In genomic region chr18:49006641-49007136, GRCh38 we compare ENCODE assay signal across 17 cellular contexts. TPM values are rescaled to one million over a fixed set of nuclear protein-coding genes. Genes with fewer than 3 reads are reported as not detected.
DNase-seq lines count a peak whose midpoint lies in the region; ATAC-seq and TF ChIP-seq lines count a peak whose summit lies in the region.
"Had no signal": no experiment of that assay in that cellular context is flagged by ENCODE, and none has a peak within 500 bp of the region (broad histone marks: within the 10 kb centered on the region; RNA-seq: fewer than 3 reads in every experiment).

No MANE protein-coding gene starts in this region.

- intact Hi-C loops in PC-9 (cut with micrococcal nuclease; ENCODE audit: unreplicated experiment) (no loop called here), stomach (cut with DNase I; ENCODE audit: low total_unique reads) (no loop called here), lower lobe of right lung (cut with DNase I) (no loop called here)

- 67 to 80% (median 75%) methylated on average over 12 to 14 of the region's 14 CpGs for WGBS in stomach, 5 donors

- no peaks in the 10 kb centered on the region for H3K9me3 Mint-ChIP-seq in WTC11
- H3K9me3 Mint-ChIP-seq in nephron, result no peaks in the 10 kb centered on the region
- H3K9me3 Mint-ChIP-seq: activated naive CD4-positive, alpha-beta T cell treated with anti-CD3 and anti-CD28 coated beads, Interleukin-2, amount 50 U/mL, for 72 hours had no signal

- H3K4me3 ChIP-seq in PC-9 (no peak overlapping the region), stomach (no peak overlapping the region), lower lobe of right lung (no peak overlapping the region)
- H3K4me3 ChIP-seq: K562, SJSA1, vagina had no signal

- POLR2A ChIA-PET in WTC11 (lab: Charles Lee) (interaction anchor here (1.0 kb wide), 1 partner anchor 21 kb away, joined by 3 read pairs; no protein-coding TSS in a partner anchor), PC-9 (lab: Charles Lee; ENCODE audit: unreplicated experiment) (interaction anchor here (0.6 kb wide), 1 partner anchor 174 kb away, joined by 3 read pairs; no protein-coding TSS in a partner anchor)

- no peaks in the 10 kb centered on the region for H3K79me2 ChIP-seq in PC-9 (ENCODE audit: low read depth)
- H3K79me2 ChIP-seq: parathyroid adenoma had no signal

- H3K27ac ChIP-seq in PC-9 (no peak overlapping the region), stomach (no peak overlapping the region), lower lobe of right lung (no peak overlapping the region)
- H3K27ac ChIP-seq: parathyroid adenoma, SJSA1, vagina, VCaP had no signal

- H3F3A ChIP-seq in PC-9 (ENCODE audit: insufficient read depth, low read depth), result no peaks in the 10 kb centered on the region

- no peaks in the 10 kb centered on the region for H3K36me3 Mint-ChIP-seq in WTC11
- H3K36me3 Mint-ChIP-seq in nephron (ENCODE audit: low read depth), result no peaks in the 10 kb centered on the region
- H3K36me3 Mint-ChIP-seq: activated naive CD4-positive, alpha-beta T cell treated with anti-CD3 and anti-CD28 coated beads, Interleukin-2, amount 50 U/mL, for 72 hours had no signal

- H3K9me3 ChIP-seq in PC-9 (ENCODE audit: insufficient read depth, low read depth) (no peaks in the 10 kb centered on the region), stomach (no peaks in the 10 kb centered on the region), lower lobe of right lung (no peaks in the 10 kb centered on the region)
- H3K9me3 ChIP-seq: SJSA1, vagina had no signal

- no peaks in the 10 kb centered on the region for H3K27me3 ChIP-seq in PC-9 (ENCODE audit: insufficient read depth, low read depth)
- H3K27me3 ChIP-seq in stomach, result no peaks in the 10 kb centered on the region
- no peaks in the 10 kb centered on the region for H3K27me3 ChIP-seq in lower lobe of right lung (ENCODE audit: low read depth)
- H3K27me3 ChIP-seq: SJSA1, vagina had no signal

- no peak overlapping the region for H2AFZ ChIP-seq in PC-9
- H2AFZ ChIP-seq: parathyroid adenoma had no signal

- no peaks in the 10 kb centered on the region for H4K20me1 ChIP-seq in PC-9 (ENCODE audit: insufficient read depth)

- DNase-seq in DMS79 (lab: John Stamatoyannopoulos, UW) (peak; percentile 56), NCI-H1694 treated with DMSO at 0.1 percent for 48 hours (lab: John Stamatoyannopoulos, UW) (peak; percentile 56), WTC11 (ENCODE audit: low spot score) (no peak), PC-9 (no peak), stomach (no peak), lower lobe of right lung (no peak), RKO (ENCODE audit: low spot score) (no peak)
- DNase-seq: erythroblast; NCI-H510A treated with DMSO at 0.1 percent for 48 hours; stimulated activated CD4-positive, alpha-beta T cell treated with anti-CD3 and anti-CD28 coated beads, Interleukin-1b, Interleukin-23, amount 100 ng/mL, for 48 hours had no signal

- CTCF ChIA-PET in WTC11 (lab: Charles Lee) (no interaction called here), PC-9 (lab: Charles Lee) (interaction anchor here (0.6 to 0.7 kb wide), 2 partner anchors 8 to 120 kb away, joined by 3 to 8 read pairs; no protein-coding TSS in a partner anchor)

- ATAC-seq in WTC11 (peak; percentile 49), lower lobe of right lung (no peak)
- ATAC-seq: activated naive CD4-positive, alpha-beta T cell treated with anti-CD3 and anti-CD28 coated beads, Interleukin-2, amount 50 U/mL, for 72 hours; K562 had no signal

- H3K36me3 ChIP-seq in PC-9 (ENCODE audit: low read depth) (no peaks in the 10 kb centered on the region), stomach (no peaks in the 10 kb centered on the region), lower lobe of right lung (no peaks in the 10 kb centered on the region)
- H3K36me3 ChIP-seq: SJSA1, vagina had no signal

- no peak for TF ChIP-seq CTCF in WTC11 (IDR thresholded peaks at IDR 0.05)
- no peak for TF ChIP-seq CTCF in nephron (IDR thresholded peaks at IDR 0.05; ENCODE audit: unreplicated experiment in 3 of 3)
- no peak for TF ChIP-seq CTCF in PC-9 (conservative IDR thresholded peaks at IDR 0.05)
- TF ChIP-seq CTCF in stomach (IDR thresholded peaks at IDR 0.05), result no peak
- no peak for TF ChIP-seq CTCF in lower lobe of right lung (IDR thresholded peaks at IDR 0.05)

- TF ChIP-seq POLR2A in stomach (IDR thresholded peaks at IDR 0.05), result no peak

- H3K9me2 ChIP-seq in PC-9 (ENCODE audit: insufficient read depth), result no peaks in the 10 kb centered on the region

- TF ChIP-seq EP300 in stomach (IDR thresholded peaks at IDR 0.05), result no peak

- H3K4me2 ChIP-seq in PC-9, result no peak overlapping the region

- H3K4me3 Mint-ChIP-seq in WTC11, result no peak overlapping the region
- no peak overlapping the region for H3K4me3 Mint-ChIP-seq in nephron

- H3K4me1 ChIP-seq in PC-9 (replicated peaks; ENCODE audit: insufficient read depth), result no peaks in the 10 kb centered on the region
- no peaks in the 10 kb centered on the region for H3K4me1 ChIP-seq in stomach
- no peaks in the 10 kb centered on the region for H3K4me1 ChIP-seq in lower lobe of right lung
- H3K4me1 ChIP-seq: parathyroid adenoma, vagina had no signal

- H3K27ac Mint-ChIP-seq in WTC11 (no peak overlapping the region), nephron (peak overlapping the region; percentile 34 to 58 (median 42))
- H3K27ac Mint-ChIP-seq: activated naive CD4-positive, alpha-beta T cell treated with anti-CD3 and anti-CD28 coated beads, Interleukin-2, amount 50 U/mL, for 72 hours had no signal

- H3K27me3 Mint-ChIP-seq in WTC11 (ENCODE audit: low read depth), result peaks cover 4% of the 10 kb centered on the region; the same call in 1 of the 2 replicates
- peaks cover 10% of the 10 kb centered on the region for H3K27me3 Mint-ChIP-seq in nephron (ENCODE audit: low read depth)

- peaks cover 24% of the 10 kb centered on the region for H3K4me1 Mint-ChIP-seq in WTC11
- H3K4me1 Mint-ChIP-seq in nephron, result peaks cover 11% of the 10 kb centered on the region

- BruUV-seq in PC-9 (replicated peaks; lab: Mats Ljungman, UMichigan), result no TSS peak

TF ChIP-seq in WTC11, 78 proteins besides CTCF, POLR2A, EP300 and RAD21:
- TF ChIP-seq ZNF423 (CRISPR knock-in tag; IDR thresholded peaks at IDR 0.05), result no peak
- peak; percentile 30; the same call in 1 of the 2 replicates for TF ChIP-seq PRDM15 (CRISPR knock-in tag; IDR thresholded peaks at IDR 0.05)

RNA-seq across cellular contexts. Expression of gene SMAD7, which starts 55.9 kb away (rescaled TPM):
- total RNA-seq in WTC11 (2021) (26.7 to 44.7 TPM (median 29.5 TPM) in 3 replicates), PC-9 (2021) (5.0 and 5.8 TPM in 2 replicates), stomach (100 to 1,000 TPM in 1 of 5 donors, 10 to 100 TPM in 3, 1 to 10 TPM in 1; 7.0 to 123 (median 29.3) TPM), lower lobe of right lung (63.4 TPM)
- polyA plus RNA-seq in stomach, result 10 to 100 TPM in 1 of 3 donors, 1 to 10 TPM in 2; 4.5 to 10.1 (median 9.9) TPM

Comparison
In these comparisons a context has a peak if more than half of its experiments do, and no peak if none do; other contexts are left out.
1. DNase-seq: peak in DMS79 (single experiment) and NCI-H1694 treated with DMSO at 0.1 percent for 48 hours (single experiment); none in WTC11 (single experiment), PC-9 (0 of 2), stomach (single experiment), lower lobe of right lung (single experiment) and RKO (single experiment).